ENCODE assay signal across 22 cellular contexts in genomic region chr2:240395448-240395847, GRCh38.
"Had no signal": no experiment of that assay in that cellular context is flagged by ENCODE, and none has a peak within 500 bp of the region (broad histone marks: within the 10 kb centered on the region; RNA-seq: fewer than 3 reads in every experiment).

No MANE protein-coding gene starts in this region.

- H3K36me3 Mint-ChIP-seq: activated naive CD4-positive, alpha-beta T cell treated with anti-CD3 and anti-CD28 coated beads, Interleukin-2, amount 50 U/mL, for 72 hours had no signal

- H3K4me3 ChIP-seq: adrenal gland, body of pancreas, colonic mucosa, lower lobe of right lung, mucosa of descending colon, tibial nerve had no signal

- H3K27me3 Mint-ChIP-seq: activated T-helper 17 cell treated with anti-CD3 and anti-CD28 coated beads, Interleukin-2, amount 50 U/mL, for 72 hours had no signal

- H3K27ac Mint-ChIP-seq: activated naive CD4-positive, alpha-beta T cell treated with anti-CD3 and anti-CD28 coated beads, Interleukin-2, amount 50 U/mL, for 72 hours; activated T-helper 17 cell treated with anti-CD3 and anti-CD28 coated beads, Interleukin-2, amount 50 U/mL, for 72 hours; nephron progenitor cell had no signal

- H3K27ac ChIP-seq: adrenal gland, body of pancreas, colonic mucosa, lower lobe of right lung, parathyroid adenoma, tibial nerve had no signal

- H3K4me3 Mint-ChIP-seq: activated T-cell treated with anti-CD3 and anti-CD28 coated beads, Interleukin-2, amount 50 U/mL, for 4 hours; activated T-helper 17 cell treated with anti-CD3 and anti-CD28 coated beads, Interleukin-2, amount 50 U/mL, for 72 hours; nephron progenitor cell had no signal

- H3K9me3 Mint-ChIP-seq: activated naive CD4-positive, alpha-beta T cell treated with anti-CD3 and anti-CD28 coated beads, Interleukin-2, amount 50 U/mL, for 72 hours; activated T-cell treated with anti-CD3 and anti-CD28 coated beads, Interleukin-2, amount 50 U/mL, for 4 hours; activated T-helper 17 cell treated with anti-CD3 and anti-CD28 coated beads, Interleukin-2, amount 50 U/mL, for 72 hours; nephron progenitor cell had no signal

- DNase-seq: activated CD4-positive, alpha-beta T cell treated with anti-CD3 and anti-CD28 coated beads for 48 hours; activated CD4-positive, alpha-beta T cell treated with anti-CD3 and anti-CD28 coated beads, Interleukin-2, amount 50 U/mL, for 48 hours; activated CD4-positive, CD25-positive, alpha-beta regulatory T cell; activated CD8-positive, alpha-beta memory T cell treated with anti-CD3 and anti-CD28 coated beads, Interleukin-2, amount 50 U/mL, for 4 hours; activated gamma-delta T cell treated with Interleukin-2 at 50 U/mL for 16 hours; activated T-cell treated with anti-CD3 and anti-CD28 coated beads, Interleukin-2, amount 50 U/mL, for 4 hours; cerebellar nuclear complex; colonic mucosa; foreskin fibroblast; hippocampal formation; lower lobe of right lung; mesendoderm; nephron progenitor cell; stimulated activated CD4-positive, alpha-beta T cell treated with anti-CD3 and anti-CD28 coated beads, Interleukin-2, amount 100 ng/mL, for 48 hours; stimulated activated naive CD4-positive, alpha-beta T cell treated with Interleukin-2 at 50 U/mL for 16 hours had no signal
